Comparison of ENCODE assay signal across 17 cellular contexts in genomic region chr12:4303750-4304149, GRCh38. TPM values are rescaled to one million over a fixed set of nuclear protein-coding genes. Genes with fewer than 3 reads are reported as not detected.
DNase-seq lines count a peak whose midpoint lies in the region; ATAC-seq, FAIRE-seq and TF ChIP-seq lines count a peak whose summit lies in the region.
"Had no signal": no experiment of that assay in that cellular context is flagged by ENCODE, and none has a peak within 500 bp of the region (broad histone marks: within the 10 kb centered on the region; RNA-seq: fewer than 3 reads in every experiment).

No MANE protein-coding gene starts in this region.

- TF ChIP-seq CTCF in CD4-positive, alpha-beta T cell (IDR thresholded peaks at IDR 0.05): no peak
- no peak for TF ChIP-seq CTCF in HEK293 (tag by site-specific recombination; IDR thresholded peaks at IDR 0.05)
- TF ChIP-seq CTCF in H1 (IDR thresholded peaks at IDR 0.05; ENCODE audit: control extremely low read depth in 1 of 3, insufficient read depth in 1 of 3, low read depth in 1 of 3, low read length in 3 of 3): no peak
- TF ChIP-seq CTCF in CD14-positive monocyte (IDR thresholded peaks at IDR 0.05): no peak
- no peak for TF ChIP-seq CTCF in lower lobe of right lung (IDR thresholded peaks at IDR 0.05)

- H3K27me3 ChIP-seq in CD4-positive, alpha-beta T cell (ENCODE audit: control insufficient read depth, insufficient read depth, low read length): no peaks in the 10 kb centered on the region
- H3K27me3 ChIP-seq in H1 (replicated peaks in 1 of 4; ENCODE audit: control insufficient read depth in 3 of 4, extremely low read depth in 1 of 4, insufficient read depth in 3 of 4, low read length in 3 of 4) (no peaks in the 10 kb centered on the region), lower lobe of right lung (ENCODE audit: low read depth) (no peaks in the 10 kb centered on the region)
- H3K27me3 ChIP-seq in naive thymus-derived CD4-positive, alpha-beta T cell (ENCODE audit: control insufficient read depth in 2 of 2, insufficient read depth in 2 of 2, low read length in 2 of 2): no peaks in the 10 kb centered on the region
- H3K27me3 ChIP-seq: ovary had no signal

- CTCF ChIA-PET in CD4-positive, alpha-beta T cell (lab: Charles Lee): no interaction called here
- CTCF ChIA-PET in HEK293 (lab: Yijun Ruan, JAX): interaction anchor here (0.6 kb wide), 1 partner anchor 458 kb away, joined by 3 read pairs; no protein-coding TSS in a partner anchor
- CTCF ChIA-PET in H1 (lab: Charles Lee; ENCODE audit: partially characterized antibody): interaction anchor here (0.9 to 1.7 kb wide), 5 partner anchors 10 to 359 kb away, joined by 3 to 7 read pairs (median 4); no protein-coding TSS in a partner anchor
- CTCF ChIA-PET in naive thymus-derived CD4-positive, alpha-beta T cell (lab: Charles Lee): interaction anchor here (2.2 kb wide), 1 partner anchor 27 kb away, joined by 6 read pairs; no protein-coding TSS in a partner anchor

- no peak overlapping the region for H3K9ac ChIP-seq in H1 (replicated peaks in 1 of 4; ENCODE audit: extremely low read depth in 1 of 4, low read depth in 3 of 4, low read length in 3 of 4)

- no peak overlapping the region for H4K91ac ChIP-seq in H1 (replicated peaks; ENCODE audit: insufficient read length, low read length)

- H2BK5ac ChIP-seq in H1 (ENCODE audit: low read depth, low read length): no peak overlapping the region

- no peaks in the 10 kb centered on the region for H3K27me3 Mint-ChIP-seq in CD4-positive, alpha-beta T cell
- no peaks in the 10 kb centered on the region for H3K27me3 Mint-ChIP-seq in naive thymus-derived CD4-positive, alpha-beta T cell
- H3K27me3 Mint-ChIP-seq in CD14-positive monocyte (ENCODE audit: low read depth in 3 of 3): peaks cover 0 to 2% (median 2%) of the 10 kb centered on the region in 3 donors

- no peaks in the 10 kb centered on the region for H3K9me3 Mint-ChIP-seq in CD4-positive, alpha-beta T cell
- no peaks in the 10 kb centered on the region for H3K9me3 Mint-ChIP-seq in naive thymus-derived CD4-positive, alpha-beta T cell
- H3K9me3 Mint-ChIP-seq in CD14-positive monocyte: peaks cover 0 to 3% (median 0%) of the 10 kb centered on the region in 7 donors

- intact Hi-C loops in CD4-positive, alpha-beta T cell (cut with DNase I, micrococcal nuclease): no loop called here
- intact Hi-C loops in naive thymus-derived CD4-positive, alpha-beta T cell (cut with micrococcal nuclease): loop anchor here in 1 of 2 donors (2.0 kb wide), 1 partner anchor 17 kb away; the partner anchor contains the start of gene TIGAR
- intact Hi-C loops in CD14-positive monocyte (cut with micrococcal nuclease) (loop anchor here in 1 of 2 donors (10.0 kb wide), 1 partner anchor 221 kb away; no protein-coding TSS in a partner anchor), lower lobe of right lung (cut with DNase I) (no loop called here)

- no peak for TF ChIP-seq RAD21 in H1 (IDR thresholded peaks at IDR 0.05 in 1 of 2, conservative IDR thresholded peaks at IDR 0.05 in 1 of 2; ENCODE audit: low read depth in 2 of 2, low read length in 2 of 2)

- 97% methylated on average over 3 of the region's 3 CpGs; no CpG with 5 or more reads in 1 of the 2 experiments for WGBS in H1 (ENCODE audit: extremely low coverage in 1 of 2, insufficient coverage in 1 of 2, insufficient read length in 1 of 2, insufficient replicate concordance in 2 of 2, low coverage in 1 of 2, low lambda C conversion rate in 2 of 2, missing lambda C conversion rate in 1 of 2), 2 experiments

- POLR2A ChIA-PET in CD4-positive, alpha-beta T cell (lab: Charles Lee): no interaction called here
- POLR2A ChIA-PET in HEK293 (lab: Yijun Ruan, JAX) (interaction anchor here (0.5 kb wide), 1 partner anchor 9 kb away, joined by 5 read pairs; no protein-coding TSS in a partner anchor), H1 (lab: Charles Lee; ENCODE audit: partially characterized antibody) (interaction anchor here (25.4 kb wide), 1 partner anchor 21 kb away, joined by 531 read pairs; the partner anchor contains the start of gene CCND2)
- POLR2A ChIA-PET in naive thymus-derived CD4-positive, alpha-beta T cell (lab: Charles Lee): no interaction called here

- FAIRE-seq in H1 (lab: Jason Lieb, UNC): no peak
- FAIRE-seq: K562 had no signal

- peak overlapping the region; percentile 49 for H3K27ac Mint-ChIP-seq in CD4-positive, alpha-beta T cell
- H3K27ac Mint-ChIP-seq in naive thymus-derived CD4-positive, alpha-beta T cell: peak overlapping the region in 5 of 9 donors; percentile 29 to 81 (median 59)
- H3K27ac Mint-ChIP-seq in CD14-positive monocyte: peak overlapping the region in 1 of 7 donors; percentile 35

- no peak overlapping the region for H2BK120ac ChIP-seq in H1 (replicated peaks; ENCODE audit: low read depth, low read length)

- no peak overlapping the region for H2BK15ac ChIP-seq in H1 (ENCODE audit: low read length)

- H3K27ac ChIP-seq in CD4-positive, alpha-beta T cell (ENCODE audit: low read depth, low read length): no peak overlapping the region
- H3K27ac ChIP-seq in HEK293 (ENCODE audit: extremely low read depth, low read depth, low read length) (no peak overlapping the region), H1 (ENCODE audit: low read depth, low read length) (no peak overlapping the region), lower lobe of right lung (no peak overlapping the region)
- H3K27ac ChIP-seq in naive thymus-derived CD4-positive, alpha-beta T cell (ENCODE audit: low read depth, low read length): no peak overlapping the region
- H3K27ac ChIP-seq: ovary had no signal

- no peak overlapping the region for H3K18ac ChIP-seq in H1 (ENCODE audit: extremely low read depth, low read length)

- peaks cover 9% of the 10 kb centered on the region for H3K4me1 Mint-ChIP-seq in CD4-positive, alpha-beta T cell (ENCODE audit: low read depth)
- H3K4me1 Mint-ChIP-seq in naive thymus-derived CD4-positive, alpha-beta T cell: peaks cover 0 to 35% (median 6%) of the 10 kb centered on the region in 7 donors
- peaks cover 9% of the 10 kb centered on the region for H3K4me1 Mint-ChIP-seq in CD14-positive monocyte

- TF ChIP-seq EP300 in H1 (IDR thresholded peaks at IDR 0.05; ENCODE audit: borderline replicate concordance in 1 of 2, low read depth in 2 of 2, low read length in 2 of 2): no peak

- H3K23me2 ChIP-seq in H1 (ENCODE audit: low read depth, low read length): no peaks in the 10 kb centered on the region

- no peak overlapping the region for H2AK5ac ChIP-seq in H1 (ENCODE audit: low read depth, low read length)

- H3K56ac ChIP-seq in H1 (replicated peaks; ENCODE audit: insufficient read length, low read depth, low read length): no peak overlapping the region

- H3K36me3 ChIP-seq in HEK293 (ENCODE audit: control insufficient read depth in 2 of 2, insufficient read depth in 1 of 2, low read length in 2 of 2): peaks cover 16 to 45% of the 10 kb centered on the region in 2 experiments
- peaks cover 25 to 72% (median 50%) of the 10 kb centered on the region in 4 experiments for H3K36me3 ChIP-seq in H1 (ENCODE audit: control insufficient read depth in 2 of 4, insufficient read depth in 4 of 4, low read length in 3 of 4)
- H3K36me3 ChIP-seq in naive thymus-derived CD4-positive, alpha-beta T cell (ENCODE audit: control insufficient read depth in 2 of 3, insufficient read depth in 3 of 3, low read length in 3 of 3): peaks cover 36 to 94% (median 50%) of the 10 kb centered on the region in 3 experiments
- peaks cover 62% of the 10 kb centered on the region for H3K36me3 ChIP-seq in lower lobe of right lung
- H3K36me3 ChIP-seq: ovary had no signal

- DNase-seq in CD4-positive, alpha-beta T cell: no peak
- DNase-seq in H1 (ENCODE audit: low read depth in 1 of 2, low spot score in 2 of 2) (no peak), CD14-positive monocyte (ENCODE audit: low spot score) (no peak), lower lobe of right lung (no peak), NCI-H226 (no peak)
- no peak for DNase-seq in naive thymus-derived CD4-positive, alpha-beta T cell
- DNase-seq: activated effector memory CD4-positive, alpha-beta T cell treated with Interleukin-2 at 50 U/mL for 16 hours; AML-193; DMS79; ovary had no signal

- peaks cover 99% of the 10 kb centered on the region for H3K36me3 Mint-ChIP-seq in CD4-positive, alpha-beta T cell (ENCODE audit: low read depth)
- peaks cover 5 to 66% (median 37%) of the 10 kb centered on the region in 5 donors for H3K36me3 Mint-ChIP-seq in naive thymus-derived CD4-positive, alpha-beta T cell
- peaks cover 56% of the 10 kb centered on the region in 2 donors for H3K36me3 Mint-ChIP-seq in CD14-positive monocyte

- H3K79me2 ChIP-seq in H1 (ENCODE audit: control insufficient read depth in 1 of 2, insufficient read depth in 2 of 2, low read length in 2 of 2): peaks cover 0 to 5% of the 10 kb centered on the region in 2 experiments; a peak in 2 of 4 replicates

- H3K4ac ChIP-seq in H1 (replicated peaks; ENCODE audit: insufficient read length, low read depth, low read length): no peak overlapping the region

- TF ChIP-seq POLR2A in H1 (IDR thresholded peaks at IDR 0.05; ENCODE audit: control extremely low read depth in 1 of 2, low read depth in 2 of 2, low read length in 2 of 2): no peak

- no peak overlapping the region for H3K14ac ChIP-seq in H1 (ENCODE audit: insufficient read length)

- no peaks in the 10 kb centered on the region for H3K9me3 ChIP-seq in CD4-positive, alpha-beta T cell (ENCODE audit: control insufficient read depth, low read length)
- no peaks in the 10 kb centered on the region for H3K9me3 ChIP-seq in HEK293 (ENCODE audit: control insufficient read depth, insufficient read depth, low read depth, low read length)
- no peaks in the 10 kb centered on the region for H3K9me3 ChIP-seq in H1 (ENCODE audit: insufficient read depth in 2 of 2, low read depth in 1 of 2, low read length in 1 of 2)
- no peaks in the 10 kb centered on the region for H3K9me3 ChIP-seq in naive thymus-derived CD4-positive, alpha-beta T cell (ENCODE audit: control insufficient read depth in 2 of 3, low read length in 3 of 3)
- no peaks in the 10 kb centered on the region for H3K9me3 ChIP-seq in lower lobe of right lung
- H3K9me3 ChIP-seq: ovary had no signal

- H4K20me1 ChIP-seq in H1 (replicated peaks in 1 of 2; ENCODE audit: control insufficient read depth in 1 of 2, insufficient read depth in 2 of 2, low read length in 2 of 2): peaks cover 6 to 14% of the 10 kb centered on the region in 2 experiments

- peaks cover 7% of the 10 kb centered on the region; the same call in 1 of the 2 replicates for H3K4me1 ChIP-seq in HEK293 (ENCODE audit: control insufficient read depth, insufficient read depth, low read length)
- peaks cover 3 to 10% (median 6%) of the 10 kb centered on the region in 4 experiments; a peak in 6 of 7 replicates for H3K4me1 ChIP-seq in H1 (replicated peaks in 1 of 4; ENCODE audit: control insufficient read depth in 3 of 4, insufficient read depth in 4 of 4, low read length in 3 of 4)
- H3K4me1 ChIP-seq in naive thymus-derived CD4-positive, alpha-beta T cell (ENCODE audit: control insufficient read depth in 2 of 2, insufficient read depth in 2 of 2, low read length in 2 of 2): no peaks in the 10 kb centered on the region
- H3K4me1 ChIP-seq in lower lobe of right lung: no peaks in the 10 kb centered on the region

- H3K4me3 Mint-ChIP-seq in CD4-positive, alpha-beta T cell: no peak overlapping the region
- no peak overlapping the region for H3K4me3 Mint-ChIP-seq in naive thymus-derived CD4-positive, alpha-beta T cell
- H3K4me3 Mint-ChIP-seq in CD14-positive monocyte: no peak overlapping the region

- no peak overlapping the region for H3K4me3 ChIP-seq in HEK293 (ENCODE audit: low read depth, low read length)
- H3K4me3 ChIP-seq in H1 (ENCODE audit: extremely low read depth in 1 of 4, insufficient read depth in 2 of 4, low read depth in 3 of 4, low read length in 4 of 4): no peak overlapping the region
- no peak overlapping the region for H3K4me3 ChIP-seq in naive thymus-derived CD4-positive, alpha-beta T cell (ENCODE audit: low read length)
- no peak overlapping the region for H3K4me3 ChIP-seq in lower lobe of right lung
- H3K4me3 ChIP-seq: K562, lung, ovary had no signal

- H2BK12ac ChIP-seq in H1 (ENCODE audit: low read depth, low read length): no peak overlapping the region

- H3K79me1 ChIP-seq in H1 (ENCODE audit: low read depth, low read length): peaks cover 3% of the 10 kb centered on the region; the same call in 1 of the 2 replicates

- no peak for ATAC-seq in CD4-positive, alpha-beta T cell (ENCODE audit: poor library complexity)
- no peak for ATAC-seq in naive thymus-derived CD4-positive, alpha-beta T cell
- ATAC-seq in lower lobe of right lung (no peak), GM21447 (IDR thresholded peaks at IDR 0.05; ENCODE audit: unreplicated experiment) (no peak)
- ATAC-seq: activated CD4-positive, CD25-positive, alpha-beta regulatory T cell treated with anti-CD3 and anti-CD28 coated beads, Interleukin-2, amount 50 U/mL, for 24 hours; HCT116; K562; Panc1 had no signal

- no peak overlapping the region for H4K5ac ChIP-seq in H1 (ENCODE audit: insufficient read length, low read depth, low read length)

- no peak overlapping the region for H2AFZ ChIP-seq in H1 (ENCODE audit: low read length)

- no peak overlapping the region for H3K4me2 ChIP-seq in H1 (ENCODE audit: insufficient read depth in 1 of 2, low read depth in 2 of 2, low read length in 2 of 2)

- no peak overlapping the region for H2BK20ac ChIP-seq in H1 (ENCODE audit: low read length)

- H4K8ac ChIP-seq in H1 (ENCODE audit: extremely low read depth, insufficient read depth, low read length): no peak overlapping the region; the same call in 1 of the 2 replicates

- H3K23ac ChIP-seq in H1 (ENCODE audit: insufficient read length): no peak overlapping the region

RNA-seq across cellular contexts. Expression of gene TIGAR, which starts 17.3 kb away (rescaled TPM):
- total RNA-seq in CD4-positive, alpha-beta T cell: 1 to 10 TPM; 5.3 to 7.1 TPM
- total RNA-seq in H1 (2021; fragmentation: NEBNext Ultra II Directional; extraction: Animal tissue kit (Norgen Biotek cat#: 25700)): 26.4 and 27.6 TPM in 2 replicates
- polyA plus RNA-seq in H1 (2011; rRNA removed): 1.8 and 3.8 TPM in 2 replicates
- polyA plus RNA-seq in H1 (2011; cell fraction: cytosol; rRNA removed): 5.3 TPM
- polyA plus RNA-seq in H1 (2011; cell fraction: nucleus; rRNA removed): 2.1 TPM
- 11.4 to 17.3 TPM (median 14.4 TPM) in 4 replicates for polyA plus RNA-seq in H1 (2012, experiment 1 of 2)
- 1.1 TPM for polyA plus RNA-seq in H1 (2012, experiment 2 of 2)
- 8.7 TPM for polyA plus RNA-seq in H1 (2013, experiment 1 of 2)
- 9.3 TPM for polyA plus RNA-seq in H1 (2013, experiment 2 of 2)
- polyA minus RNA-seq in H1 (2011; rRNA and poly(A)+ RNA removed): 2.4 TPM in 2 replicates
- 2.1 TPM for polyA minus RNA-seq in H1 (2011; cell fraction: cytosol; rRNA and poly(A)+ RNA removed)
- 4.9 TPM for polyA minus RNA-seq in H1 (2011; cell fraction: nucleus; rRNA and poly(A)+ RNA removed)
- total RNA-seq in naive thymus-derived CD4-positive, alpha-beta T cell: 10 to 100 TPM in 3 of 5 experiments, 1 to 10 TPM in 2; 7.1 to 15.8 (median 11.1) TPM
- 1 to 10 TPM; 4.4 to 6.6 TPM for polyA plus RNA-seq in naive thymus-derived CD4-positive, alpha-beta T cell
- 10 to 100 TPM; 11.0 to 16.0 TPM for polyA plus RNA-seq in CD14-positive monocyte
- total RNA-seq in lower lobe of right lung: 18.6 TPM

RNA-seq across cellular contexts. Expression of gene CCND2, which starts 30.2 kb away (rescaled TPM):
- total RNA-seq in CD4-positive, alpha-beta T cell: 100 to 1,000 TPM; 159 to 163 TPM
- 217 and 223 TPM in 2 replicates for total RNA-seq in H1 (2021; fragmentation: NEBNext Ultra II Directional; extraction: Animal tissue kit (Norgen Biotek cat#: 25700))
- polyA plus RNA-seq in H1 (2011; rRNA removed) (35.7 and 41.7 TPM in 2 replicates), CD14-positive monocyte (1 to 10 TPM; 3.6 to 3.9 TPM)
- polyA plus RNA-seq in H1 (2011; cell fraction: cytosol; rRNA removed): 47.1 TPM
- 39.0 TPM for polyA plus RNA-seq in H1 (2011; cell fraction: nucleus; rRNA removed)
- polyA plus RNA-seq in H1 (2012, experiment 1 of 2): 42.0 to 64.8 TPM (median 44.2 TPM) in 4 replicates
- polyA plus RNA-seq in H1 (2012, experiment 2 of 2): 17.1 TPM
- 75.1 TPM for polyA plus RNA-seq in H1 (2013, experiment 1 of 2)
- 72.0 TPM for polyA plus RNA-seq in H1 (2013, experiment 2 of 2)
- polyA minus RNA-seq in H1 (2011; rRNA and poly(A)+ RNA removed): 229 and 269 TPM in 2 replicates
- polyA minus RNA-seq in H1 (2011; cell fraction: cytosol; rRNA and poly(A)+ RNA removed): 132 TPM
- polyA minus RNA-seq in H1 (2011; cell fraction: nucleus; rRNA and poly(A)+ RNA removed): 91.3 TPM
- total RNA-seq in naive thymus-derived CD4-positive, alpha-beta T cell: 100 to 1,000 TPM in 3 of 5 experiments, 10 to 100 TPM in 2; 95.7 to 659 (median 125) TPM
- polyA plus RNA-seq in naive thymus-derived CD4-positive, alpha-beta T cell: 10 to 100 TPM; 57.3 to 65.1 TPM
- total RNA-seq in lower lobe of right lung: 57.7 TPM

Comparison
In these comparisons a context has a peak if more than half of its experiments do, and no peak if none do; other contexts are left out.
1. POLR2A ChIA-PET loops: an anchor here in HEK293 (0.5 kb wide) and H1 (25.4 kb wide); none called in CD4-positive, alpha-beta T cell and naive thymus-derived CD4-positive, alpha-beta T cell.